8 cellular contexts compared by ENCODE assay signal in the genomic region with DNA sequence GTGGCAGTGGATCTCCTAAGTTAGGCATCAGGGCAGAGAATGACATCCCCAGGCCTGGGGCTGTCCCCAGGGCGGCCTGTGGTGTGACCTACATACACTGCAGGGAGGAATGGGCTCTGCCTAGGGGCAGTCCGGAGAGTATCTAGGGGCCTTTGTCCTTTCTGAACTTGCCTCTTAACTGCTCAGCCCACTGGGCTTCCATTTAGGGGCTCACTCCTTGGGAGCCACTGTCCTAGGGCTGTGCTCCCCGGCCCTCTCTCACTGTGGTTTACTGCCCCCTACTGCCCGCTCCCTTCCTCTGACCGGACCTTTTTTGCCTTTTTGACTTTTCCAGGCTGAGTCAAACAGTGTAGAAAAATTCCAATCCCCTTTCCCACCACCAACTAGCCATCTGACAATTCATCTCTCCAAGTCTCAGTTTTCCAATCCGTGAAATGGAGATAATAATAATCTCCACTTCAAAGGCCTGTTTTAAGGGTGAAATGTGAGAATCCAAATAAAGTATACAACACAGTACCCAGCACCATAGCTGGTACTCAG.
DNase-seq lines count a peak whose midpoint lies in the region; ATAC-seq and TF ChIP-seq lines count a peak whose summit lies in the region.

No MANE protein-coding gene starts in this region.

- H3K27ac Mint-ChIP-seq in activated naive CD8-positive, alpha-beta T cell treated with anti-CD3 and anti-CD28 coated beads for 36 hours, result no peak overlapping the region

- H3K36me3 ChIP-seq in SJSA1 (no peaks in the 10 kb centered on the region), heart right ventricle (no peaks in the 10 kb centered on the region), psoas muscle (ENCODE audit: insufficient read depth in 1 of 2, low read depth in 1 of 2) (no peaks in the 10 kb centered on the region)

- H3K4me3 Mint-ChIP-seq in activated naive CD8-positive, alpha-beta T cell treated with anti-CD3 and anti-CD28 coated beads for 36 hours, result no peak overlapping the region

- peak; percentile 66 to 87 (median 80) for TF ChIP-seq CTCF in heart right ventricle (IDR thresholded peaks at IDR 0.05)
- TF ChIP-seq CTCF in psoas muscle (IDR thresholded peaks at IDR 0.05), result peak; percentile 65

- H3K9me3 ChIP-seq in SJSA1 (replicated peaks) (no peaks in the 10 kb centered on the region), heart right ventricle (no peaks in the 10 kb centered on the region), psoas muscle (no peaks in the 10 kb centered on the region)

- peak; percentile 15 for DNase-seq in CMK (ENCODE audit: low read depth)
- peak; percentile 30 for DNase-seq in HK-2 (ENCODE audit: unreplicated experiment)
- DNase-seq in SJSA1 (ENCODE audit: low read depth in 1 of 2, low spot score in 2 of 2), result peak; percentile 49 to 54
- DNase-seq in activated naive CD8-positive, alpha-beta T cell treated with anti-CD3 and anti-CD28 coated beads for 36 hours, result peak; percentile 31
- peak; percentile 69 for DNase-seq in heart right ventricle
- DNase-seq in psoas muscle, result peak; percentile 64 to 79

- H3K27ac ChIP-seq in SJSA1 (no peak overlapping the region), heart right ventricle (no peak overlapping the region), psoas muscle (no peak overlapping the region)

- H3K4me3 ChIP-seq in SJSA1, result no peak overlapping the region
- H3K4me3 ChIP-seq in heart right ventricle, result no peak overlapping the region
- H3K4me3 ChIP-seq in psoas muscle, result no peak overlapping the region

- H3K27me3 ChIP-seq in SJSA1 (replicated peaks) (0 out of 2 replicates have a peak, but pooled peaks cover 3% of the 10 kb centered on the region), heart right ventricle (no peaks in the 10 kb centered on the region), psoas muscle (ENCODE audit: insufficient read depth in 3 of 3, low read length in 2 of 3) (no peaks in the 10 kb centered on the region)

- peaks cover 3% of the 10 kb centered on the region for H3K4me1 Mint-ChIP-seq in activated naive CD8-positive, alpha-beta T cell treated with anti-CD3 and anti-CD28 coated beads for 36 hours

- WGBS in heart right ventricle, 2 donors, result 32 to 37% methylated on average over 6 of the region's 6 CpGs
- whole genome bisulfite sequencing in psoas muscle, 3 donors, result 34 to 39% (median 35%) methylated on average over 6 of the region's 6 CpGs

- H3K27me3 Mint-ChIP-seq in activated naive CD8-positive, alpha-beta T cell treated with anti-CD3 and anti-CD28 coated beads for 36 hours, result peaks cover 17% of the 10 kb centered on the region

- H3K36me3 Mint-ChIP-seq in activated naive CD8-positive, alpha-beta T cell treated with anti-CD3 and anti-CD28 coated beads for 36 hours, result no peaks in the 10 kb centered on the region

- no peaks in the 10 kb centered on the region for H3K9me3 Mint-ChIP-seq in activated naive CD8-positive, alpha-beta T cell treated with anti-CD3 and anti-CD28 coated beads for 36 hours

- H3K4me1 ChIP-seq in SJSA1 (replicated peaks) (no peaks in the 10 kb centered on the region), heart right ventricle (peaks cover 0 to 2% (median 0%) of the 10 kb centered on the region in 9 donors), psoas muscle (no peaks in the 10 kb centered on the region)

- ATAC-seq in heart right ventricle, result peak; percentile 88 to 96 (median 92)
- ATAC-seq in psoas muscle, result peak; percentile 74 to 96 (median 92)
- no peak for ATAC-seq in GM21529 (IDR thresholded peaks at IDR 0.05; ENCODE audit: unreplicated experiment)
- ATAC-seq in HG03139 (IDR thresholded peaks at IDR 0.05; ENCODE audit: unreplicated experiment), result no peak

- intact Hi-C loops in heart right ventricle (cut with DNase I), result loop anchor here (1.0 to 10.0 kb wide), 9 partner anchors 159 to 289 kb away; no protein-coding TSS in a partner anchor
- intact Hi-C loops in psoas muscle (cut with DNase I), result loop anchor here (1.0 to 10.0 kb wide), 5 partner anchors 49 to 281 kb away; no protein-coding TSS in a partner anchor

Comparison
In these comparisons a context has a peak if more than half of its experiments do, and no peak if none do; other contexts are left out.
1. DNase-seq: peak in every context shown above with its lines; median percentile 72 in psoas muscle; 69 in heart right ventricle; 52 in SJSA1; 31 in activated naive CD8-positive, alpha-beta T cell treated with anti-CD3 and anti-CD28 coated beads for 36 hours; 30 in HK-2; 15 in CMK.
2. ATAC-seq: peak in heart right ventricle (8 of 8) and psoas muscle (4 of 4); none in GM21529 (single experiment) and HG03139 (single experiment).